In the genomic region with DNA sequence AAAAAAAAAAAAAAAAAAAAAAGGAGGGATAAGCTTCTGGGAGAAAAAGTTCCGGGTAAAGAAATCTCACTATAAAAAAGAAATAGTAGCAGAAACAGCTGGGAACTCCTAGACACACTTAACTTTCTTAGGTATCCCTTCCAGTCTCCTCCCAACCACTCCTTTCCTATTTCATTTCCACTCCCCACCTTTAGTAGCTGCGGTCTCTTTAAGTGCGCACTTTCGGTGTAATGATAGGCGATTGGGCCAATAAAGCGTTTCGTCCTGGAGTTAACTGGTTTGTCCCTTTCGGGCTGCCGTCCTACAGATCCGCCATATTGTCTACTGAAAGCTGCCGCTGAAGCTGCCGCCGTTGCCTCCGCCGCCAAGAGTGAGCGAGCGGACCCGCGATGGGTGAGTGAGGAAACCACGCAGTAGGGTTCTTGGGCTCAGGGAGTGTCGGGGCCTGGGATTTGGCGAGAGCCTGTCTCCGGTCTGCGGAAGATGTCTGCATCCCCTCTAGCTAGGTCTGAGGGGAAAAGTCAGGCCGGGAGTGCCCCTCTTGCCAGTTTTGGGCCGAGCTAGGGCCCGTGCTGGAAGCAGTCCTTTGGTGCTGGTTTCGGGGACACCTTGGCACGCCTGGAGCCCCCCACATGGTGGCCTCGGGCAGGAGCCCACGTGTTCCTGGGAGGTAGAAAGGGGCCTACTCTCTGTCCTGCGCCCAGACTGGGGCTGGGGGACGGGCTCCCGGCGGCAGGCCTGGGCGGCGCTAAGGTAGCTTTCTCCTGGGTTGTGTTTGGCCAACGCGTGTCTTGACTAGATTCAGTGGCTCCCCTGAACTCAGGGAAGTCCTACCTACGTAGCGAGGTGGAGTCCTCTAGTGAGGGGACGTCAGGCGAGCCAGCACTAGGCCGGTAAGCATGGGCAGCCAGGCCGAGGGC, we compare ENCODE assay signal across 8 cellular contexts. TPM values are rescaled to one million over a fixed set of nuclear protein-coding genes. Genes with fewer than 3 reads are reported as not detected.
DNase-seq lines count a peak whose midpoint lies in the region; ATAC-seq, FAIRE-seq and TF ChIP-seq lines count a peak whose summit lies in the region.

TSS of gene KPNA6 (plus strand) at position 315 of the 920 bp plus-strand sequence. CDS start at position 390, 75 bp downstream.

- peak within 1 kb of the TSS; percentile 87 for H3K4me2 ChIP-seq in IMR-90 (ENCODE audit: low read depth, low read length)
- peak within 1 kb of the TSS; percentile 84 for H3K4me2 ChIP-seq in OCI-LY7 (ENCODE audit: low read length)
- H3K4me2 ChIP-seq in endothelial cell of umbilical vein (ENCODE audit: insufficient read depth, low read length) = peak within 1 kb of the TSS; percentile 92

- H3K4me1 ChIP-seq in IMR-90 (ENCODE audit: control insufficient read depth, insufficient read depth, low read length) (no peaks in the 10 kb centered on the region), OCI-LY7 (ENCODE audit: insufficient read depth, low read length, poor library complexity, severe bottlenecking) (peaks cover 29% of the 10 kb centered on the region), endothelial cell of umbilical vein (ENCODE audit: control insufficient read depth, extremely low read depth, insufficient read depth, low read length) (peaks cover 4% of the 10 kb centered on the region)

- no peak for TF ChIP-seq CTCF in IMR-90 (conservative IDR thresholded peaks at IDR 0.05; ENCODE audit: low read depth, low read length)
- TF ChIP-seq CTCF in OCI-LY7 (conservative IDR thresholded peaks at IDR 0.05; ENCODE audit: low read length) = no peak
- no peak for TF ChIP-seq CTCF in endothelial cell of umbilical vein (IDR thresholded peaks at IDR 0.05; ENCODE audit: extremely low read depth in 1 of 2, insufficient read depth in 1 of 2, low read depth in 1 of 2, low read length in 2 of 2)

- no peak within 1 kb of the TSS for H2BK20ac ChIP-seq in IMR-90 (ENCODE audit: low read depth, low read length)

- peak; percentile 98 for DNase-seq in COLO668 (lab: John Stamatoyannopoulos, UW; ENCODE audit: unreplicated experiment)
- peak; percentile 98 for DNase-seq in IMR-90
- peak; percentile 96 for DNase-seq in OCI-LY7 (ENCODE audit: low spot score)
- DNase-seq in activated CD8-positive, alpha-beta memory T cell treated with anti-CD3 and anti-CD28 coated beads, Interleukin-2, amount 50 U/mL, for 48 hours = peak; percentile 89
- DNase-seq in endothelial cell of umbilical vein (ENCODE audit: low read depth, low spot score) = peak; percentile 97
- peak; percentile 92 for DNase-seq in midbrain (lab: John Stamatoyannopoulos, UW)
- DNase-seq in stimulated activated CD8-positive, alpha-beta memory T cell treated with anti-CD3 and anti-CD28 coated beads, Interleukin-15, amount 100 ng/mL, for 48 hours (ENCODE audit: low read depth in 2 of 2) = peak; percentile 77 to 80

- no peaks in the 10 kb centered on the region for H3K9me2 ChIP-seq in OCI-LY7 (ENCODE audit: insufficient read depth, low read length)

- H2BK120ac ChIP-seq in IMR-90 (ENCODE audit: low read depth, low read length) = peak within 1 kb of the TSS; percentile 73; the same call in 1 of the 2 replicates

- H4K91ac ChIP-seq in IMR-90 (ENCODE audit: insufficient read depth, low read depth, low read length) = peak within 1 kb of the TSS; percentile 81

- H3K9ac ChIP-seq in IMR-90 (ENCODE audit: low read depth, low read length) = peak within 1 kb of the TSS; percentile 96
- peak within 1 kb of the TSS; percentile 89 for H3K9ac ChIP-seq in endothelial cell of umbilical vein (replicated peaks; ENCODE audit: extremely low read depth, insufficient read depth, low read length)

- H3K36me3 ChIP-seq in IMR-90 (ENCODE audit: control insufficient read depth, insufficient read depth, low read length) = no peaks in the 10 kb centered on the region
- peaks cover 13% of the 10 kb centered on the region for H3K36me3 ChIP-seq in OCI-LY7 (ENCODE audit: insufficient read depth, low read length)
- peaks cover 0 to 2% of the 10 kb centered on the region in 2 experiments for H3K36me3 ChIP-seq in endothelial cell of umbilical vein (ENCODE audit: control insufficient read depth in 2 of 2, extremely low read depth in 1 of 2, insufficient read depth in 2 of 2, low read length in 2 of 2)

- peak within 1 kb of the TSS; percentile 59 for H3K18ac ChIP-seq in IMR-90 (ENCODE audit: low read depth, low read length)

- H2AFZ ChIP-seq in IMR-90 (replicated peaks; ENCODE audit: low read length, poor library complexity) (peak within 1 kb of the TSS; percentile 94), OCI-LY7 (ENCODE audit: low read length) (peak within 1 kb of the TSS; percentile 66), endothelial cell of umbilical vein (ENCODE audit: low read depth, low read length) (peak within 1 kb of the TSS; percentile 78)

- H3K79me1 ChIP-seq in IMR-90 (ENCODE audit: low read depth in 1 of 2, low read length in 2 of 2) = peaks cover 7 to 33% of the 10 kb centered on the region in 2 experiments; a peak in 2 of 4 replicates

- peak within 1 kb of the TSS; percentile 98 for H3K23ac ChIP-seq in IMR-90 (ENCODE audit: low read depth, low read length)

- intact Hi-C loops in IMR-90 (cut with micrococcal nuclease) (loop anchor here (2.0 to 5.0 kb wide), 2 partner anchors 36 to 73 kb away; partner anchors contain the start of gene TMEM39B), OCI-LY7 (cut with micrococcal nuclease; ENCODE audit: unreplicated experiment) (loop anchor here (1.0 kb wide), 1 partner anchor 35 kb away; no protein-coding TSS in a partner anchor), endothelial cell of umbilical vein (cut with micrococcal nuclease) (loop anchor here (1.0 to 5.0 kb wide), 3 partner anchors 36 to 284 kb away; partner anchors contain the start of genes BSDC1, TMEM39B and TXLNA)

- no peak for TF ChIP-seq RAD21 in IMR-90 (IDR thresholded peaks at IDR 0.05; ENCODE audit: low read length)

- POLR2A ChIA-PET in IMR-90 (lab: Charles Lee; ENCODE audit: unreplicated experiment) (interaction anchor here (0.6 to 1.7 kb wide), 5 partner anchors 15 to 400 kb away, joined by 3 to 6 read pairs (median 5); partner anchors contain the start of gene TXLNA), OCI-LY7 (lab: Charles Lee) (interaction anchor here (0.6 to 5.6 kb wide), 8 partner anchors 13 to 427 kb away, joined by 3 to 27 read pairs (median 4); partner anchors contain the start of genes CCDC28B and TMEM39B), endothelial cell of umbilical vein (lab: Charles Lee) (interaction anchor here (0.6 to 2.1 kb wide), 8 partner anchors 9 to 228 kb away, joined by 3 to 9 read pairs (median 3); partner anchors contain the start of genes EIF3I, MARCKSL1, TMEM234 and TMEM39B)

- H4K8ac ChIP-seq in IMR-90 (ENCODE audit: low read depth in 2 of 2, low read length in 2 of 2) = peak within 1 kb of the TSS; percentile 85 to 93

- CTCF ChIA-PET in IMR-90 (lab: Yijun Ruan, JAX) = interaction anchor here (0.8 to 1.2 kb wide), 5 partner anchors 16 to 43 kb away, joined by 3 to 6 read pairs (median 4); partner anchors contain the start of gene TMEM39B
- CTCF ChIA-PET in OCI-LY7 (lab: Charles Lee; ENCODE audit: unreplicated experiment) = interaction anchor here (0.6 to 1.6 kb wide), 5 partner anchors 8 to 810 kb away, joined by 3 to 6 read pairs (median 3); partner anchors contain the start of genes TMEM39B and TXLNA
- CTCF ChIA-PET in endothelial cell of umbilical vein (lab: Charles Lee) = interaction anchor here (0.7 to 3.4 kb wide), 25 partner anchors 8 to 275 kb away, joined by 3 to 55 read pairs (median 5); partner anchors contain the start of genes CCDC28B, TMEM39B and TXLNA

- BruUV-seq in IMR-90 (replicated peaks; lab: Mats Ljungman, UMichigan) = no TSS peak
- no TSS peak for BruUV-seq in OCI-LY7 (replicated peaks; lab: Mats Ljungman, UMichigan)
- BruUV-seq in endothelial cell of umbilical vein (replicated peaks; lab: Mats Ljungman, UMichigan) = TSS peak; percentile 37

- dilution Hi-C loops in IMR-90 (cut with HindIII; ENCODE audit: low sequenced_read_pairs, unreplicated experiment) (no loop called here), endothelial cell of umbilical vein (cut with MboI; ENCODE audit: extremely low pct_ligation_motif_present, low sequenced_read_pairs) (no loop called here)

- TF ChIP-seq POLR2A in IMR-90 (IDR thresholded peaks at IDR 0.05; ENCODE audit: low read depth, low read length) (peak; percentile 64), endothelial cell of umbilical vein (IDR thresholded peaks at IDR 0.05; ENCODE audit: low read depth, low read length) (peak; percentile 52)

- H3K9me1 ChIP-seq in IMR-90 (ENCODE audit: insufficient read depth, low read length) (peaks cover 5% of the 10 kb centered on the region), endothelial cell of umbilical vein (replicated peaks; ENCODE audit: control insufficient read depth, extremely low read depth, insufficient read depth, low read length) (no peaks in the 10 kb centered on the region)

- ATAC-seq in GM21367 (IDR thresholded peaks at IDR 0.05; ENCODE audit: unreplicated experiment) (peak; percentile 47), IMR-90 (ENCODE audit: low read depth) (peak; percentile 87)

- peaks cover 52% of the 10 kb centered on the region for H3K79me2 ChIP-seq in OCI-LY7 (ENCODE audit: insufficient read depth, low read depth, low read length)
- peaks cover 50% of the 10 kb centered on the region for H3K79me2 ChIP-seq in endothelial cell of umbilical vein (ENCODE audit: control insufficient read depth, insufficient read depth, low read length)

- H4K5ac ChIP-seq in IMR-90 (ENCODE audit: low read depth, low read length) = peak within 1 kb of the TSS; percentile 71

- peak within 1 kb of the TSS; percentile 93 for H2BK5ac ChIP-seq in IMR-90 (ENCODE audit: low read depth, low read length, poor library complexity, severe bottlenecking)

- H3K27me3 ChIP-seq in IMR-90 (ENCODE audit: control insufficient read depth, insufficient read depth, low read length) (no peaks in the 10 kb centered on the region), endothelial cell of umbilical vein (ENCODE audit: control insufficient read depth in 2 of 2, insufficient read depth in 2 of 2, low read length in 2 of 2) (no peaks in the 10 kb centered on the region)

- peak within 1 kb of the TSS; percentile 89 for H3K14ac ChIP-seq in IMR-90 (replicated peaks; ENCODE audit: low read depth, low read length)

- in situ Hi-C loops in IMR-90 (cut with MboI; ENCODE audit: low sequenced_read_pairs) = no loop called here

- peak within 1 kb of the TSS; percentile 97 for H2AK9ac ChIP-seq in IMR-90 (replicated peaks; ENCODE audit: low read depth, low read length, poor library complexity)

- peak within 1 kb of the TSS; percentile 34; the same call in 2 of the 3 replicates for H2BK15ac ChIP-seq in IMR-90 (ENCODE audit: low read depth, low read length)

- H4K20me1 ChIP-seq in IMR-90 (ENCODE audit: insufficient read depth, low read length) = peaks cover 43% of the 10 kb centered on the region
- peaks cover 17% of the 10 kb centered on the region for H4K20me1 ChIP-seq in OCI-LY7 (ENCODE audit: insufficient read depth, low read length)
- no peaks in the 10 kb centered on the region for H4K20me1 ChIP-seq in endothelial cell of umbilical vein (replicated peaks; ENCODE audit: control insufficient read depth, extremely low read depth, insufficient read depth, low read length)

- H3K27ac ChIP-seq in IMR-90 (ENCODE audit: insufficient read depth, low read length) = peak within 1 kb of the TSS; percentile 95
- H3K27ac ChIP-seq in OCI-LY7 (ENCODE audit: low read depth, low read length, poor library complexity, severe bottlenecking) = peak within 1 kb of the TSS; percentile 81
- H3K27ac ChIP-seq in endothelial cell of umbilical vein (ENCODE audit: insufficient read depth, low read depth, low read length) = peak within 1 kb of the TSS; percentile 66

- WGBS in IMR-90 (ENCODE audit: extremely low coverage in 2 of 2, insufficient read length in 1 of 2), 2 experiments = 0% methylated on average over 12 of the region's 45 CpGs; no CpG with 5 or more reads in 1 of the 2 experiments

- no peaks in the 10 kb centered on the region for H3K9me3 ChIP-seq in IMR-90 (ENCODE audit: control insufficient read depth, insufficient read depth, low read length)
- no peaks in the 10 kb centered on the region for H3K9me3 ChIP-seq in OCI-LY7 (ENCODE audit: low read length)
- H3K9me3 ChIP-seq in endothelial cell of umbilical vein (replicated peaks; ENCODE audit: control insufficient read depth, insufficient read depth, low read length) = no peaks in the 10 kb centered on the region

- H3K4ac ChIP-seq in IMR-90 (ENCODE audit: low read depth, low read length) = peak within 1 kb of the TSS; percentile 94

- peak within 1 kb of the TSS; percentile 80 for H3K56ac ChIP-seq in IMR-90 (ENCODE audit: extremely low read depth, insufficient read depth, low read length)

- peak; percentile 96 for FAIRE-seq in endothelial cell of umbilical vein (lab: Jason Lieb, UNC)

- H3K4me3 ChIP-seq in IMR-90 (ENCODE audit: insufficient read depth, low read depth, low read length) (peak within 1 kb of the TSS; percentile 93), OCI-LY7 (ENCODE audit: low read depth, low read length, poor library complexity, severe bottlenecking) (peak within 1 kb of the TSS; percentile 97), endothelial cell of umbilical vein (replicated peaks in 1 of 3; ENCODE audit: insufficient read depth in 1 of 3, low read depth in 1 of 3, low read length in 3 of 3) (peak within 1 kb of the TSS; percentile 72 to 86 (median 81))

- peak within 1 kb of the TSS; percentile 93 for H2AK5ac ChIP-seq in IMR-90 (ENCODE audit: low read depth, low read length)

RNA-seq across cellular contexts. Expression of gene KPNA6, which starts in this region (rescaled TPM):
- total RNA-seq in IMR-90 (2012; rRNA removed) = 50.7 and 53.6 TPM in 2 replicates
- polyA plus RNA-seq in IMR-90 (2012; rRNA removed) = 25.4 and 27.0 TPM in 2 replicates
- polyA plus RNA-seq in IMR-90 (2012; cell fraction: cytosol; rRNA removed) = 12.2 and 17.0 TPM in 2 replicates
- 6.5 and 17.8 TPM in 2 replicates for polyA plus RNA-seq in IMR-90 (2012; cell fraction: nucleus; rRNA removed; ENCODE audit: low replicate concordance)
- 16.6 and 19.5 TPM in 2 replicates for total RNA-seq in OCI-LY7 (2014; rRNA removed; shearing (Covaris generic))
- total RNA-seq in OCI-LY7 (2022) = 36.3 and 40.7 TPM in 2 replicates
- 83.4 and 85.6 TPM in 2 replicates for total RNA-seq in endothelial cell of umbilical vein
- 18.1 and 22.1 TPM in 2 replicates for polyA plus RNA-seq in endothelial cell of umbilical vein
- polyA plus RNA-seq in endothelial cell of umbilical vein (2011; cell fraction: cytosol; rRNA removed) = 24.9 and 25.4 TPM in 2 replicates
- 21.1 and 23.1 TPM in 2 replicates for polyA plus RNA-seq in endothelial cell of umbilical vein (2011; cell fraction: nucleus; rRNA removed)
- polyA plus RNA-seq in endothelial cell of umbilical vein (2012) = 19.0 and 27.3 TPM in 2 replicates
- polyA minus RNA-seq in endothelial cell of umbilical vein = 58.4 and 61.4 TPM in 2 replicates
- 24.2 TPM for polyA minus RNA-seq in endothelial cell of umbilical vein (2011; cell fraction: cytosol; rRNA and poly(A)+ RNA removed)
- polyA minus RNA-seq in endothelial cell of umbilical vein (2011; cell fraction: nucleus; rRNA and poly(A)+ RNA removed) = 15.8 and 25.6 TPM in 2 replicates

Comparison
In these comparisons a context has a peak if more than half of its experiments do, and no peak if none do; other contexts are left out.
1. Peak in every context shown above with its lines: DNase-seq, ATAC-seq, H3K4me3 ChIP-seq and H3K27ac ChIP-seq.